In the genomic region with DNA sequence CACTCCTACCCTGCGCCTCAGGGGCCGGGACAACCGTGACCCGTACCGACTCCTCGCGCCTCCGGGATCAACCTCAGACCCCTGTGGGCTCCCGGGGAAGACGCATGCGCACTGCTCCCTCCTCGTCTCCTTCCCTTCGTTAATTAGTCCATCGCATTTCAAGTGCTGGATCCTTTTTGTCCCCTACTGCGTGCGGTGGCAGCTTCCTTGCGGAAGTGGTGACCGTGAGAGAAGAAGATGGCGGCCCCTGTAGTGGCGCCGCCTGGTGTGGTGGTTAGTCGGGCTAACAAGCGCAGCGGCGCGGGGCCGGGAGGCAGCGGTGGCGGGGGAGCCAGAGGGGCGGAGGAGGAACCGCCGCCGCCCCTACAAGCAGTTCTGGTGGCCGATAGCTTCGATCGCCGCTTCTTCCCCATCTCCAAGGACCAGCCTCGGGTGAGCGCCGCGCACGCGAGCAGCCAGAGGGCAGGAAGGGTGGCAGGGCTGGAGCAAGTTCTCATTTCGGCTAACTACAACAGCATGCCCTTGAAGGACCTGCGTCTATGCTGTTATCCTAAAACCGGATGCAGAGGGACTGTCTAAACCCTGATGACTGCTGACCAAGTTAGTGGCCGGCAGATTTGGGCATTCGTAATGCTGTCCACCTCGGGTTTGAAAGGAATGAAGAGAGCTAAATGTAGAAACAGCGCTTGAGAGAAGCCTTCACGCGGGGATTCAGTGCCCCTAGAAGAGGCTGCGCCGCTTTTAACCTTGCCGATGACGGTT, we compare ENCODE assay signal across 1 cellular context.
TF ChIP-seq lines count a peak whose summit lies in the region.

A gene (plus strand): TSS at position 210 of the 762 bp plus-strand sequence. CDS start 28 bp downstream, at position 238.

TF ChIP-seq in HepG2, 621 proteins besides CTCF, POLR2A, EP300 and RAD21 (continued from another document and continues in another):
- no peak for TF ChIP-seq NFE2L2 (IDR thresholded peaks at IDR 0.05; ENCODE audit: low read length)
- peak; percentile 65; the same call in 1 of the 2 replicates for TF ChIP-seq ZNF674 (CRISPR knock-in tag; IDR thresholded peaks at IDR 0.05; ENCODE audit: low read depth)
- TF ChIP-seq, protein P1, sequence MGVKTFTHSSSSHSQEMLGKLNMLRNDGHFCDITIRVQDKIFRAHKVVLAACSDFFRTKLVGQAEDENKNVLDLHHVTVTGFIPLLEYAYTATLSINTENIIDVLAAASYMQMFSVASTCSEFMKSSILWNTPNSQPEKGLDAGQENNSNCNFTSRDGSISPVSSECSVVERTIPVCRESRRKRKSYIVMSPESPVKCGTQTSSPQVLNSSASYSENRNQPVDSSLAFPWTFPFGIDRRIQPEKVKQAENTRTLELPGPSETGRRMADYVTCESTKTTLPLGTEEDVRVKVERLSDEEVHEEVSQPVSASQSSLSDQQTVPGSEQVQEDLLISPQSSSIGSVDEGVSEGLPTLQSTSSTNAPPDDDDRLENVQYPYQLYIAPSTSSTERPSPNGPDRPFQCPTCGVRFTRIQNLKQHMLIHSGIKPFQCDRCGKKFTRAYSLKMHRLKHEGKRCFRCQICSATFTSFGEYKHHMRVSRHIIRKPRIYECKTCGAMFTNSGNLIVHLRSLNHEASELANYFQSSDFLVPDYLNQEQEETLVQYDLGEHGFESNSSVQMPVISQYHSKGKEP (CRISPR knock-in tag; IDR thresholded peaks at IDR 0.05) = 0 out of 2 replicates have a peak, but pooled peaks have one; percentile 52
- peak; percentile 78; the same call in 1 of the 2 replicates for TF ChIP-seq ZKSCAN8 (CRISPR knock-in tag; IDR thresholded peaks at IDR 0.05; ENCODE audit: borderline replicate concordance)
- TF ChIP-seq SP140L (CRISPR knock-in tag; IDR thresholded peaks at IDR 0.05; ENCODE audit: borderline replicate concordance) = no peak
- TF ChIP-seq NFYB (CRISPR knock-in tag; IDR thresholded peaks at IDR 0.05) = peak; percentile 26
- TF ChIP-seq ZNF839 (CRISPR knock-in tag; IDR thresholded peaks at IDR 0.05; ENCODE audit: borderline replicate concordance) = no peak
- TF ChIP-seq ZNF549 (CRISPR knock-in tag; IDR thresholded peaks at IDR 0.05) = no peak
- TF ChIP-seq NR1H2 (CRISPR knock-in tag; IDR thresholded peaks at IDR 0.05; ENCODE audit: borderline replicate concordance, low read depth) = no peak
- TF ChIP-seq ZNF446 (CRISPR knock-in tag; IDR thresholded peaks at IDR 0.05) = 0 out of 2 replicates have a peak, but pooled peaks have one; percentile 65
- peak; percentile 73; the same call in 1 of the 2 replicates for TF ChIP-seq MTA1 (CRISPR knock-in tag; IDR thresholded peaks at IDR 0.05; ENCODE audit: borderline replicate concordance)
- TF ChIP-seq, protein P2, sequence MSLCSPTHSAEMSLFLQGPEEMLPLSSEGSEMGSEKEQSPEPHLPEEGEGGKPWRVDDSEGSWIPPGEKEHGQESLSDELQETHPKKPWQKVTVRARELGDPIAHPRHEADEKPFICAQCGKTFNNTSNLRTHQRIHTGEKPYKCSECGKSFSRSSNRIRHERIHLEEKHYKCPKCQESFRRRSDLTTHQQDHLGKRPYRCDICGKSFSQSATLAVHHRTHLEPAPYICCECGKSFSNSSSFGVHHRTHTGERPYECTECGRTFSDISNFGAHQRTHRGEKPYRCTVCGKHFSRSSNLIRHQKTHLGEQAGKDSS (CRISPR knock-in tag; IDR thresholded peaks at IDR 0.05; ENCODE audit: borderline replicate concordance, low read depth) = peak; percentile 22; the same call in 1 of the 2 replicates
- TF ChIP-seq ZNF782 (CRISPR knock-in tag; IDR thresholded peaks at IDR 0.05; ENCODE audit: borderline replicate concordance) = peak; percentile 35; the same call in 1 of the 2 replicates
- TF ChIP-seq MAZ (IDR thresholded peaks at IDR 0.05; ENCODE audit: borderline replicate concordance, low read depth, low read length) = no peak
- TF ChIP-seq MAZ (CRISPR knock-in tag; IDR thresholded peaks at IDR 0.05; ENCODE audit: low read depth) = peak; percentile 85
- 0 out of 2 replicates have a peak, but pooled peaks have one; percentile 76 for TF ChIP-seq CCDC6 (CRISPR knock-in tag; IDR thresholded peaks at IDR 0.05)
- TF ChIP-seq HNRNPL (IDR thresholded peaks at IDR 0.05; ENCODE audit: low read depth, low read length) = peak; percentile 57; the same call in 1 of the 2 replicates
- TF ChIP-seq IRF2 (CRISPR knock-in tag; IDR thresholded peaks at IDR 0.05) = peak; percentile 98
- no peak for TF ChIP-seq ZNF34 (CRISPR knock-in tag; IDR thresholded peaks at IDR 0.05; ENCODE audit: borderline replicate concordance)
- TF ChIP-seq, protein P3, sequence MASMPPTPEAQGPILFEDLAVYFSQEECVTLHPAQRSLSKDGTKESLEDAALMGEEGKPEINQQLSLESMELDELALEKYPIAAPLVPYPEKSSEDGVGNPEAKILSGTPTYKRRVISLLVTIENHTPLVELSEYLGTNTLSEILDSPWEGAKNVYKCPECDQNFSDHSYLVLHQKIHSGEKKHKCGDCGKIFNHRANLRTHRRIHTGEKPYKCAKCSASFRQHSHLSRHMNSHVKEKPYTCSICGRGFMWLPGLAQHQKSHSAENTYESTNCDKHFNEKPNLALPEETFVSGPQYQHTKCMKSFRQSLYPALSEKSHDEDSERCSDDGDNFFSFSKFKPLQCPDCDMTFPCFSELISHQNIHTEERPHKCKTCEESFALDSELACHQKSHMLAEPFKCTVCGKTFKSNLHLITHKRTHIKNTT (CRISPR knock-in tag; IDR thresholded peaks at IDR 0.05) = no peak
- TF ChIP-seq ZNF652 (CRISPR knock-in tag; IDR thresholded peaks at IDR 0.05; ENCODE audit: borderline replicate concordance, low read depth) = no peak; the same call in 1 of the 2 replicates
- TF ChIP-seq, protein P4, sequence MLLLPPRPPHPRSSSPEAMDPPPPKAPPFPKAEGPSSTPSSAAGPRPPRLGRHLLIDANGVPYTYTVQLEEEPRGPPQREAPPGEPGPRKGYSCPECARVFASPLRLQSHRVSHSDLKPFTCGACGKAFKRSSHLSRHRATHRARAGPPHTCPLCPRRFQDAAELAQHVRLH (CRISPR knock-in tag; IDR thresholded peaks at IDR 0.05; ENCODE audit: borderline replicate concordance, low read depth) = peak; percentile 96
- TF ChIP-seq, protein P5, sequence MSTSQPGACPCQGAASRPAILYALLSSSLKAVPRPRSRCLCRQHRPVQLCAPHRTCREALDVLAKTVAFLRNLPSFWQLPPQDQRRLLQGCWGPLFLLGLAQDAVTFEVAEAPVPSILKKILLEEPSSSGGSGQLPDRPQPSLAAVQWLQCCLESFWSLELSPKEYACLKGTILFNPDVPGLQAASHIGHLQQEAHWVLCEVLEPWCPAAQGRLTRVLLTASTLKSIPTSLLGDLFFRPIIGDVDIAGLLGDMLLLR (CRISPR knock-in tag; IDR thresholded peaks at IDR 0.05) = peak; percentile 18; the same call in 1 of the 2 replicates
- TF ChIP-seq CENPX (CRISPR knock-in tag; IDR thresholded peaks at IDR 0.05) = no peak
- TF ChIP-seq TBX2 (CRISPR knock-in tag; IDR thresholded peaks at IDR 0.05; ENCODE audit: borderline replicate concordance) = peak; percentile 89
- peak; percentile 41 for TF ChIP-seq CBX1 (IDR thresholded peaks at IDR 0.05; ENCODE audit: low read depth)
- 0 out of 2 replicates have a peak, but pooled peaks have one; percentile 39 for TF ChIP-seq ZNF552 (CRISPR knock-in tag; IDR thresholded peaks at IDR 0.05; ENCODE audit: borderline replicate concordance)
- TF ChIP-seq, protein P6, sequence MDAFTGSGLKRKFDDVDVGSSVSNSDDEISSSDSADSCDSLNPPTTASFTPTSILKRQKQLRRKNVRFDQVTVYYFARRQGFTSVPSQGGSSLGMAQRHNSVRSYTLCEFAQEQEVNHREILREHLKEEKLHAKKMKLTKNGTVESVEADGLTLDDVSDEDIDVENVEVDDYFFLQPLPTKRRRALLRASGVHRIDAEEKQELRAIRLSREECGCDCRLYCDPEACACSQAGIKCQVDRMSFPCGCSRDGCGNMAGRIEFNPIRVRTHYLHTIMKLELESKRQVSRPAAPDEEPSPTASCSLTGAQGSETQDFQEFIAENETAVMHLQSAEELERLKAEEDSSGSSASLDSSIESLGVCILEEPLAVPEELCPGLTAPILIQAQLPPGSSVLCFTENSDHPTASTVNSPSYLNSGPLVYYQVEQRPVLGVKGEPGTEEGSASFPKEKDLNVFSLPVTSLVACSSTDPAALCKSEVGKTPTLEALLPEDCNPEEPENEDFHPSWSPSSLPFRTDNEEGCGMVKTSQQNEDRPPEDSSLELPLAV (CRISPR knock-in tag; conservative IDR thresholded peaks at IDR 0.05; ENCODE audit: low read depth) = no peak
- TF ChIP-seq SATB2 (CRISPR knock-in tag; IDR thresholded peaks at IDR 0.05) = no peak
- TF ChIP-seq, protein P7, sequence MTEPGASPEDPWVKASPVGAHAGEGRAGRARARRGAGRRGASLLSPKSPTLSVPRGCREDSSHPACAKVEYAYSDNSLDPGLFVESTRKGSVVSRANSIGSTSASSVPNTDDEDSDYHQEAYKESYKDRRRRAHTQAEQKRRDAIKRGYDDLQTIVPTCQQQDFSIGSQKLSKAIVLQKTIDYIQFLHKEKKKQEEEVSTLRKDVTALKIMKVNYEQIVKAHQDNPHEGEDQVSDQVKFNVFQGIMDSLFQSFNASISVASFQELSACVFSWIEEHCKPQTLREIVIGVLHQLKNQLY (CRISPR knock-in tag; IDR thresholded peaks at IDR 0.05) = peak; percentile 48; the same call in 1 of the 2 replicates
- TF ChIP-seq, protein P8, sequence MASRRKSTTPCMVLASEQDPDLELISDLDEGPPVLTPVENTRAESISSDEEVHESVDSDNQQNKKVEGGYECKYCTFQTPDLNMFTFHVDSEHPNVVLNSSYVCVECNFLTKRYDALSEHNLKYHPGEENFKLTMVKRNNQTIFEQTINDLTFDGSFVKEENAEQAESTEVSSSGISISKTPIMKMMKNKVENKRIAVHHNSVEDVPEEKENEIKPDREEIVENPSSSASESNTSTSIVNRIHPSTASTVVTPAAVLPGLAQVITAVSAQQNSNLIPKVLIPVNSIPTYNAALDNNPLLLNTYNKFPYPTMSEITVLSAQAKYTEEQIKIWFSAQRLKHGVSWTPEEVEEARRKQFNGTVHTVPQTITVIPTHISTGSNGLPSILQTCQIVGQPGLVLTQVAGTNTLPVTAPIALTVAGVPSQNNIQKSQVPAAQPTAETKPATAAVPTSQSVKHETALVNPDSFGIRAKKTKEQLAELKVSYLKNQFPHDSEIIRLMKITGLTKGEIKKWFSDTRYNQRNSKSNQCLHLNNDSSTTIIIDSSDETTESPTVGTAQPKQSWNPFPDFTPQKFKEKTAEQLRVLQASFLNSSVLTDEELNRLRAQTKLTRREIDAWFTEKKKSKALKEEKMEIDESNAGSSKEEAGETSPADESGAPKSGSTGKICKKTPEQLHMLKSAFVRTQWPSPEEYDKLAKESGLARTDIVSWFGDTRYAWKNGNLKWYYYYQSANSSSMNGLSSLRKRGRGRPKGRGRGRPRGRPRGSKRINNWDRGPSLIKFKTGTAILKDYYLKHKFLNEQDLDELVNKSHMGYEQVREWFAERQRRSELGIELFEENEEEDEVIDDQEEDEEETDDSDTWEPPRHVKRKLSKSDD (CRISPR knock-in tag; IDR thresholded peaks at IDR 0.05; ENCODE audit: low read depth) = peak; percentile 88
- no peak for TF ChIP-seq CAMTA2 (CRISPR knock-in tag; IDR thresholded peaks at IDR 0.05; ENCODE audit: borderline replicate concordance)
- TF ChIP-seq ZNF550 (CRISPR knock-in tag; IDR thresholded peaks at IDR 0.05; ENCODE audit: borderline replicate concordance) = no peak
- TF ChIP-seq, protein P9, sequence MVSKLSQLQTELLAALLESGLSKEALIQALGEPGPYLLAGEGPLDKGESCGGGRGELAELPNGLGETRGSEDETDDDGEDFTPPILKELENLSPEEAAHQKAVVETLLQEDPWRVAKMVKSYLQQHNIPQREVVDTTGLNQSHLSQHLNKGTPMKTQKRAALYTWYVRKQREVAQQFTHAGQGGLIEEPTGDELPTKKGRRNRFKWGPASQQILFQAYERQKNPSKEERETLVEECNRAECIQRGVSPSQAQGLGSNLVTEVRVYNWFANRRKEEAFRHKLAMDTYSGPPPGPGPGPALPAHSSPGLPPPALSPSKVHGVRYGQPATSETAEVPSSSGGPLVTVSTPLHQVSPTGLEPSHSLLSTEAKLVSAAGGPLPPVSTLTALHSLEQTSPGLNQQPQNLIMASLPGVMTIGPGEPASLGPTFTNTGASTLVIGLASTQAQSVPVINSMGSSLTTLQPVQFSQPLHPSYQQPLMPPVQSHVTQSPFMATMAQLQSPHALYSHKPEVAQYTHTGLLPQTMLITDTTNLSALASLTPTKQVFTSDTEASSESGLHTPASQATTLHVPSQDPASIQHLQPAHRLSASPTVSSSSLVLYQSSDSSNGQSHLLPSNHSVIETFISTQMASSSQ (IDR thresholded peaks at IDR 0.05; ENCODE audit: low read depth) = no peak
- TF ChIP-seq, protein P9 (CRISPR knock-in tag; IDR thresholded peaks at IDR 0.05; ENCODE audit: borderline replicate concordance) = peak; percentile 60; the same call in 1 of the 2 replicates
- no peak for TF ChIP-seq ZNF317 (CRISPR knock-in tag; IDR thresholded peaks at IDR 0.05)
- TF ChIP-seq SMARCE1 (IDR thresholded peaks at IDR 0.05; ENCODE audit: borderline replicate concordance) = no peak
- TF ChIP-seq, protein P10, sequence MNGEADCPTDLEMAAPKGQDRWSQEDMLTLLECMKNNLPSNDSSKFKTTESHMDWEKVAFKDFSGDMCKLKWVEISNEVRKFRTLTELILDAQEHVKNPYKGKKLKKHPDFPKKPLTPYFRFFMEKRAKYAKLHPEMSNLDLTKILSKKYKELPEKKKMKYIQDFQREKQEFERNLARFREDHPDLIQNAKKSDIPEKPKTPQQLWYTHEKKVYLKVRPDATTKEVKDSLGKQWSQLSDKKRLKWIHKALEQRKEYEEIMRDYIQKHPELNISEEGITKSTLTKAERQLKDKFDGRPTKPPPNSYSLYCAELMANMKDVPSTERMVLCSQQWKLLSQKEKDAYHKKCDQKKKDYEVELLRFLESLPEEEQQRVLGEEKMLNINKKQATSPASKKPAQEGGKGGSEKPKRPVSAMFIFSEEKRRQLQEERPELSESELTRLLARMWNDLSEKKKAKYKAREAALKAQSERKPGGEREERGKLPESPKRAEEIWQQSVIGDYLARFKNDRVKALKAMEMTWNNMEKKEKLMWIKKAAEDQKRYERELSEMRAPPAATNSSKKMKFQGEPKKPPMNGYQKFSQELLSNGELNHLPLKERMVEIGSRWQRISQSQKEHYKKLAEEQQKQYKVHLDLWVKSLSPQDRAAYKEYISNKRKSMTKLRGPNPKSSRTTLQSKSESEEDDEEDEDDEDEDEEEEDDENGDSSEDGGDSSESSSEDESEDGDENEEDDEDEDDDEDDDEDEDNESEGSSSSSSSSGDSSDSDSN (CRISPR knock-in tag; IDR thresholded peaks at IDR 0.05) = peak; percentile 78
- no peak for TF ChIP-seq ARNT (IDR thresholded peaks at IDR 0.05)
- no peak for TF ChIP-seq ZNF367 (CRISPR knock-in tag; IDR thresholded peaks at IDR 0.05; ENCODE audit: borderline replicate concordance)
- peak; percentile 62; the same call in 1 of the 2 replicates for TF ChIP-seq TBX3 (IDR thresholded peaks at IDR 0.05; ENCODE audit: borderline replicate concordance)
- peak; percentile 96 for TF ChIP-seq PHF20 (CRISPR knock-in tag; IDR thresholded peaks at IDR 0.05)
- TF ChIP-seq KDM4B (CRISPR knock-in tag; IDR thresholded peaks at IDR 0.05) = 0 out of 2 replicates have a peak, but pooled peaks have one; percentile 78
